ENCODE assay signal across 1 cellular context in the genomic region with DNA sequence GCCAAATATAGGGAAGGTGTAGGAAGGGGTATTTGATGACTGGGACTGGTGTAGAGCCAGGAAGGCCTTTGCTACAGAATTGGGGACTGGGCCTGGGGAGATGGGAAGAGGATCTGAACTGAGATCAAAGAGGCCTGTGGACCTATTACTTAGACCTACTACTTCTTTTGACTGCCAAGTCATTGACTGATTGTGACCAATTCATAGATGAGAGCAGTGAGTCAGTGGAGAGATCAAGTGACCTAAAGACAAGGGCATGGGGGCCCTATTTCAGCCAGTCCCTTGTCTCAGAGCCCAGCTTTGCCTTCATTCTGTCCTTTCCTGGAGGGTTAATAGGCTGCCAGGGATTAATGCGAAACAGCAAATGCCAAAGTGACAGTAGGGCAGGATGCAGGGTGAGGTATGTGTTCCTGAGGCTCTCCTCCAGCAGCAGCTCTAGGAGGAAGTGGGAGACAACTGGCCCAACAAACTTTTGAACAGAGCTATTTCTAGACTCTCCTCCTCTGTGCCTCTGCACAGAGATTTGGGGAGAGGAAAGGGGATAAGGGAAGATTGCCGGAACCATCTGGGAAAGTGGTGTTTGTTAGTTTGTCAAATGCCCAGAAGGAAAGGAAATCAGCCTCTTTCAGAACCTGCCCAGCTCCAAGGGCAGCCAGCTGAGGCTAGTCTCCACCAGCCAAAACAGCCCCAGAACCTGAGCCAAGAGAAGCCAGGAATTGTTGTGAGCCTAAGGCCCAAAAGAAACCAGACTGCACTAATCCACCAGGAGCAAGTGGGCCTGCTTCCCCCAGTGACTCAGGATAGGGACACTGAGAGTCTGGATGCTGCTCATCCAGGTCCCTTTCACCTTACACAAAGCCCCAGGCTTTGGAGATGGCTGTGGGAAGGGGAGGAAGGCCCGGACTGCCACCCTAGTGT.
TF ChIP-seq lines count a peak whose summit lies in the region.

No MANE protein-coding gene starts in this region.

TF ChIP-seq in SK-N-SH, 30 proteins besides CTCF, POLR2A, EP300 and RAD21:
- no peak for TF ChIP-seq RCOR1 (IDR thresholded peaks at IDR 0.05; ENCODE audit: low read length)
- no peak for TF ChIP-seq ELF1 (IDR thresholded peaks at IDR 0.05)
